In genomic region chr15:65414841-65415621, GRCh38 we compare ENCODE assay signal across 9 cellular contexts. TPM values are rescaled to one million over a fixed set of nuclear protein-coding genes. Genes with fewer than 3 reads are reported as not detected.
A peak's percentile ranks its signal among the peaks of the same experiment; 100 is the strongest.
DNase-seq lines count a peak whose midpoint lies in the region; ATAC-seq, FAIRE-seq and TF ChIP-seq lines count a peak whose summit lies in the region.
"Had no signal": no experiment of that assay in that cellular context is flagged by ENCODE, and none has a peak within 500 bp of the region (broad histone marks: within the 10 kb centered on the region; RNA-seq: fewer than 3 reads in every experiment).

No MANE protein-coding gene starts in this region.

- H3K4me2 ChIP-seq in astrocyte (ENCODE audit: low read length) (peak overlapping the region; percentile 79), PC-3 (ENCODE audit: low read length) (no peak overlapping the region)

- peak overlapping the region; percentile 93 for H3K27ac Mint-ChIP-seq in astrocyte (ENCODE audit: unreplicated experiment)
- H3K27ac Mint-ChIP-seq: IgD-negative memory B cell had no signal

- BruUV-seq in PC-3 (replicated peaks; lab: Mats Ljungman, UMichigan) = no TSS peak

- FAIRE-seq in astrocyte (lab: Jason Lieb, UNC) = no peak

- H3K27ac ChIP-seq in astrocyte (ENCODE audit: low read depth, low read length) (peak overlapping the region; percentile 52), stomach (peak overlapping the region in 4 of 5 donors; percentile 16 to 65 (median 58)), PC-3 (ENCODE audit: low read length) (no peak overlapping the region)

- H4K20me1 ChIP-seq in astrocyte (ENCODE audit: insufficient read depth, low read length) (peaks cover 3% of the 10 kb centered on the region), PC-3 (ENCODE audit: low read length) (no peaks in the 10 kb centered on the region)

- TF ChIP-seq EP300 in stomach (IDR thresholded peaks at IDR 0.05) = no peak

- TF ChIP-seq CTCF in astrocyte (IDR thresholded peaks at IDR 0.05; ENCODE audit: insufficient read depth, low read depth, low read length) (peak; percentile 3), stomach (IDR thresholded peaks at IDR 0.05) (no peak), PC-3 (conservative IDR thresholded peaks at IDR 0.05; ENCODE audit: low read depth, low read length) (no peak)

- H3K4me3 ChIP-seq in astrocyte (ENCODE audit: insufficient read depth, low read depth, low read length) = peak overlapping the region; percentile 3
- peak overlapping the region; percentile 28 for H3K4me3 ChIP-seq in iPS-18c (ENCODE audit: insufficient read depth, low read depth, low read length)
- no peak overlapping the region for H3K4me3 ChIP-seq in stomach
- H3K4me3 ChIP-seq in PC-3 (ENCODE audit: low read length) = no peak overlapping the region

- no peaks in the 10 kb centered on the region for H3F3A ChIP-seq in PC-3 (ENCODE audit: low read length, unreplicated experiment)

- H3K4me3 Mint-ChIP-seq in astrocyte (ENCODE audit: unreplicated experiment) = peak overlapping the region; percentile 67
- H3K4me3 Mint-ChIP-seq: IgD-negative memory B cell had no signal

- CTCF ChIA-PET in PC-3 (lab: Charles Lee) = no interaction called here

- H3K4me1 Mint-ChIP-seq in astrocyte (ENCODE audit: low read depth, unreplicated experiment) = peaks cover 59% of the 10 kb centered on the region

- no peaks in the 10 kb centered on the region for H3K9me2 ChIP-seq in PC-3 (replicated peaks; ENCODE audit: low read length)

- peak overlapping the region; percentile 58 for H2AFZ ChIP-seq in astrocyte (ENCODE audit: low read depth, low read length)
- H2AFZ ChIP-seq in PC-3 (ENCODE audit: low read length) = no peak overlapping the region

- POLR2A ChIA-PET in PC-3 (lab: Charles Lee; ENCODE audit: unreplicated experiment) = no interaction called here

- H3K36me3 Mint-ChIP-seq in astrocyte (ENCODE audit: low read depth, unreplicated experiment) = peaks cover 11% of the 10 kb centered on the region

- H3K27me3 ChIP-seq in astrocyte (ENCODE audit: insufficient read depth, low read length) (no peaks in the 10 kb centered on the region), stomach (peaks cover 0 to 62% (median 5%) of the 10 kb centered on the region in 3 donors), PC-3 (ENCODE audit: low read length) (no peaks in the 10 kb centered on the region)

- H3K9me3 ChIP-seq in astrocyte (ENCODE audit: insufficient read depth, low read depth, low read length) (no peaks in the 10 kb centered on the region), iPS-18c (ENCODE audit: control insufficient read depth, insufficient read depth, low read length) (no peaks in the 10 kb centered on the region), stomach (no peaks in the 10 kb centered on the region), PC-3 (ENCODE audit: low read length) (no peaks in the 10 kb centered on the region)

- H3K4me1 ChIP-seq in astrocyte (ENCODE audit: insufficient read depth, low read length) (peaks cover 56% of the 10 kb centered on the region), stomach (peaks cover 7 to 15% (median 11%) of the 10 kb centered on the region in 4 donors), PC-3 (ENCODE audit: insufficient read depth, low read length) (peaks cover 14% of the 10 kb centered on the region)

- 25 to 44% (median 34%) methylated on average over 13 to 14 of the region's 14 CpGs for WGBS in stomach, 5 donors

- intact Hi-C loops in stomach (cut with DNase I; ENCODE audit: low total_unique reads) = no loop called here
- intact Hi-C loops in PC-3 (cut with micrococcal nuclease) = no loop called here

- peak; percentile 90 for DNase-seq in NCI-H146 (lab: John Stamatoyannopoulos, UW)
- DNase-seq in astrocyte (ENCODE audit: low read depth) = peak; percentile 57
- no peak for DNase-seq in stomach
- no peak for DNase-seq in stimulated activated CD4-positive, alpha-beta T cell treated with anti-CD3 and anti-CD28 coated beads, Interleukin-4, amount 100 ng/mL, for 24 hours
- no peak for DNase-seq in LoVo (ENCODE audit: low spot score)
- DNase-seq in PC-3 = no peak
- DNase-seq in cerebellum (ENCODE audit: low spot score) = no peak

- ATAC-seq in PC-3 = no peak

- H3K9ac ChIP-seq in astrocyte (ENCODE audit: low read length) (peak overlapping the region; percentile 71), PC-3 (ENCODE audit: low read length) (no peak overlapping the region)

- TF ChIP-seq POLR2A in stomach (IDR thresholded peaks at IDR 0.05) = no peak

- no peaks in the 10 kb centered on the region for H3K9me3 Mint-ChIP-seq in astrocyte (ENCODE audit: unreplicated experiment)
- H3K9me3 Mint-ChIP-seq: IgD-negative memory B cell had no signal

- H3K79me2 ChIP-seq in astrocyte (ENCODE audit: insufficient read depth, low read length) (no peaks in the 10 kb centered on the region), PC-3 (ENCODE audit: low read length) (no peaks in the 10 kb centered on the region)

- H3K36me3 ChIP-seq in astrocyte (ENCODE audit: insufficient read depth, low read length) (no peaks in the 10 kb centered on the region), stomach (no peaks in the 10 kb centered on the region), PC-3 (ENCODE audit: low read depth, low read length) (no peaks in the 10 kb centered on the region)

- H3K27me3 Mint-ChIP-seq in astrocyte (ENCODE audit: low read depth, unreplicated experiment) = no peaks in the 10 kb centered on the region

RNA-seq across cellular contexts. Expression of gene IGDCC4, which starts 7.7 kb away (rescaled TPM):
- total RNA-seq in astrocyte (28.1 and 30.7 TPM in 2 replicates), stomach (10 to 100 TPM in 1 of 5 donors, 1 to 10 TPM in 2, not detected in 2; 3.6 to 11.2 (median 6.7) TPM), PC-3 (2014; rRNA removed) (0.98 and 1.6 TPM in 2 replicates), cerebellum (12.2 TPM)
- polyA plus RNA-seq in stomach = 1 to 10 TPM in 1 of 3 donors, under 1 TPM in 2; 0.85 to 2.6 (median 0.93) TPM
- polyA plus RNA-seq: IgD-negative memory B cell had no signal

RNA-seq across cellular contexts. Expression of gene IGDCC3, which starts 37.2 kb away (rescaled TPM):
- total RNA-seq in astrocyte (8.4 and 11.0 TPM in 2 replicates), stomach (1 to 10 TPM in 2 of 5 donors, not detected in 3; 1.7 to 5.8 TPM), PC-3 (2014; rRNA removed) (not detected in 2 replicates), cerebellum (19.8 TPM)
- under 1 TPM in 2 of 3 donors, not detected in 1; 0.08 to 0.12 TPM for polyA plus RNA-seq in stomach
- polyA plus RNA-seq: IgD-negative memory B cell had no signal

Comparison
In these comparisons a context has a peak if more than half of its experiments do, and no peak if none do; other contexts are left out.
1. DNase-seq: peak in NCI-H146 (single experiment) and astrocyte (single experiment); none in stomach (single experiment), stimulated activated CD4-positive, alpha-beta T cell treated with anti-CD3 and anti-CD28 coated beads, Interleukin-4, amount 100 ng/mL, for 24 hours (single experiment), LoVo (single experiment), PC-3 (single experiment) and cerebellum (single experiment).
2. H3K4me3 ChIP-seq: peak in astrocyte (single experiment) and iPS-18c (single experiment); none in stomach (0 of 4) and PC-3 (single experiment).